1 cellular context compared by ENCODE assay signal in the genomic region with DNA sequence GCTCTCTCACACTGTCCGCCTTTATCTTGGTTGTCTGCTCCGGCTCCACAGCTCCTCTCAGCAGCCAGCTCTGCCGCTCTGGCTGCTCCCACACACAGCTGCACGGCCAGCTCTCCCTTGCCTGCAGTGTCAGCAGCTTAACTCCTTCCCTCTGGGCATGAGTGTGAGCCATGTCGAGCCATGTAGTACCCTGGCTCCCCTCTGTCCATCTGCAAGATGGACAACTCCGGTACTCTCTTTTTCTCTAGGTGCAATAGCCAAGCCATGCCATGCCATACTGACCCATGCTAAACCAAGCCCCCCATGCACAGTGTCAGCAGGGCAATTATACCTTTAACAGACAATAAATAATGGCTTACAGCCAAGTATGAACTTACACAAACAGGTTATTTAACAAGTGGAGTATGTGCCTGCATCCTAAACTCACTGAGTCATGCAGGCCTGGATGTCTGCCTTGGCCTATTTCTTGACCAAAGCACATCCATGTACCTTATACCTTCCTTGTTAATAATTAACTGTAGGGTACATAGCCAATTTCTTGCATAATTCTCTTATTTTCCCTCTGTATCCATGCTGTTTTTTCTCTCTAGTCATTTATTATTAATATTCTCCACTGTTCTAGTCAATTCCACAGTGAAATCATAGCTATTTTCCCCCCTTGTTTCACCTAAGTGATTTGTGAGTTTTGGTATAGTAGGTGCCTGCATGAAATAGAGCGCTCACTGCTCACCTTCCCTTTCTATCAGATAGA.
TF ChIP-seq lines count a peak whose summit lies in the region.

No MANE protein-coding gene starts in this region.

TF ChIP-seq in HepG2, 621 proteins besides CTCF, POLR2A, EP300 and RAD21 (continued from another document and continues in another):
- TF ChIP-seq, protein P1, sequence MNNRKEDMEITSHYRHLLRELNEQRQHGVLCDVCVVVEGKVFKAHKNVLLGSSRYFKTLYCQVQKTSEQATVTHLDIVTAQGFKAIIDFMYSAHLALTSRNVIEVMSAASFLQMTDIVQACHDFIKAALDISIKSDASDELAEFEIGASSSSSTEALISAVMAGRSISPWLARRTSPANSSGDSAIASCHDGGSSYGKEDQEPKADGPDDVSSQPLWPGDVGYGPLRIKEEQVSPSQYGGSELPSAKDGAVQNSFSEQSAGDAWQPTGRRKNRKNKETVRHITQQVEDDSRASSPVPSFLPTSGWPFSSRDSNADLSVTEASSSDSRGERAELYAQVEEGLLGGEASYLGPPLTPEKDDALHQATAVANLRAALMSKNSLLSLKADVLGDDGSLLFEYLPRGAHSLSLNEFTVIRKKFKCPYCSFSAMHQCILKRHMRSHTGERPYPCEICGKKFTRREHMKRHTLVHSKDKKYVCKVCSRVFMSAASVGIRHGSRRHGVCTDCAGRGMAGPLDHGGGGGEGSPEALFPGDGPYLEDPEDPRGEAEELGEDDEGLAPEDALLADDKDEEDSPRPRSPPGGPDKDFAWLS (CRISPR knock-in tag; IDR thresholded peaks at IDR 0.05; ENCODE audit: borderline replicate concordance): no peak
- TF ChIP-seq, protein P2, sequence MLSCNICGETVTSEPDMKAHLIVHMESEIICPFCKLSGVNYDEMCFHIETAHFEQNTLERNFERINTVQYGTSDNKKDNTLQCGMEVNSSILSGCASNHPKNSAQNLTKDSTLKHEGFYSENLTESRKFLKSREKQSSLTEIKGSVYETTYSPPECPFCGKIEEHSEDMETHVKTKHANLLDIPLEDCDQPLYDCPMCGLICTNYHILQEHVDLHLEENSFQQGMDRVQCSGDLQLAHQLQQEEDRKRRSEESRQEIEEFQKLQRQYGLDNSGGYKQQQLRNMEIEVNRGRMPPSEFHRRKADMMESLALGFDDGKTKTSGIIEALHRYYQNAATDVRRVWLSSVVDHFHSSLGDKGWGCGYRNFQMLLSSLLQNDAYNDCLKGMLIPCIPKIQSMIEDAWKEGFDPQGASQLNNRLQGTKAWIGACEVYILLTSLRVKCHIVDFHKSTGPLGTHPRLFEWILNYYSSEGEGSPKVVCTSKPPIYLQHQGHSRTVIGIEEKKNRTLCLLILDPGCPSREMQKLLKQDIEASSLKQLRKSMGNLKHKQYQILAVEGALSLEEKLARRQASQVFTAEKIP (CRISPR knock-in tag; IDR thresholded peaks at IDR 0.05; ENCODE audit: borderline replicate concordance): no peak
- TF ChIP-seq SP1 (IDR thresholded peaks at IDR 0.05) (no peak), SP1 (CRISPR knock-in tag; IDR thresholded peaks at IDR 0.05) (no peak), RFXAP (CRISPR knock-in tag; IDR thresholded peaks at IDR 0.05; ENCODE audit: borderline replicate concordance) (no peak), PPARG (CRISPR knock-in tag; conservative IDR thresholded peaks at IDR 0.05) (peak; percentile 80; the same call in 1 of the 2 replicates), REPIN1 (CRISPR knock-in tag; IDR thresholded peaks at IDR 0.05; ENCODE audit: borderline replicate concordance, low read depth) (no peak), ZNF350 (CRISPR knock-in tag; IDR thresholded peaks at IDR 0.05; ENCODE audit: borderline replicate concordance, low read depth) (0 out of 2 replicates have a peak, but pooled peaks have one; percentile 32), PAWR (CRISPR knock-in tag; IDR thresholded peaks at IDR 0.05; ENCODE audit: borderline replicate concordance) (no peak), SIX1 (CRISPR knock-in tag; IDR thresholded peaks at IDR 0.05; ENCODE audit: borderline replicate concordance) (peak; percentile 28; the same call in 1 of the 2 replicates), DNMT1 (CRISPR knock-in tag; IDR thresholded peaks at IDR 0.05) (no peak), NPAS2 (CRISPR knock-in tag; IDR thresholded peaks at IDR 0.05; ENCODE audit: borderline replicate concordance) (no peak), TGIF2 (CRISPR knock-in tag; IDR thresholded peaks at IDR 0.05) (no peak), HDAC2 (CRISPR knock-in tag; IDR thresholded peaks at IDR 0.05) (peak; percentile 92), ZSCAN12 (CRISPR knock-in tag; IDR thresholded peaks at IDR 0.05) (no peak), NFYC (CRISPR knock-in tag; IDR thresholded peaks at IDR 0.05) (no peak), CEBPB (IDR thresholded peaks at IDR 0.05; ENCODE audit: borderline replicate concordance, low read depth, low read length) (peak; percentile 80), ZNF274 (CRISPR knock-in tag; IDR thresholded peaks at IDR 0.05) (no peak), ZFP90 (CRISPR knock-in tag; IDR thresholded peaks at IDR 0.05; ENCODE audit: borderline replicate concordance) (no peak), ZNF484 (CRISPR knock-in tag; IDR thresholded peaks at IDR 0.05; ENCODE audit: borderline replicate concordance, low read depth) (no peak), TAF1 (CRISPR knock-in tag; IDR thresholded peaks at IDR 0.05) (no peak), NAIF1 (CRISPR knock-in tag; IDR thresholded peaks at IDR 0.05; ENCODE audit: borderline replicate concordance) (no peak), ZEB1 (IDR thresholded peaks at IDR 0.05; ENCODE audit: insufficient replicate concordance, low read depth) (no peak), ZNF468 (CRISPR knock-in tag; IDR thresholded peaks at IDR 0.05) (no peak), FOXO1 (CRISPR knock-in tag; IDR thresholded peaks at IDR 0.05) (peak; percentile 71; the same call in 1 of the 2 replicates), CBX1 (IDR thresholded peaks at IDR 0.05; ENCODE audit: low read depth) (no peak), RBFOX2 (IDR thresholded peaks at IDR 0.05; ENCODE audit: low read depth, low read length) (no peak), FOXP1 (IDR thresholded peaks at IDR 0.05) (no peak), FOXP1 (CRISPR knock-in tag; IDR thresholded peaks at IDR 0.05) (peak; percentile 77), ZNF616 (CRISPR knock-in tag; IDR thresholded peaks at IDR 0.05; ENCODE audit: low read depth) (no peak), JDP2 (CRISPR knock-in tag; IDR thresholded peaks at IDR 0.05; ENCODE audit: borderline replicate concordance) (no peak), SMARCE1 (IDR thresholded peaks at IDR 0.05; ENCODE audit: borderline replicate concordance) (no peak), HIVEP1 (CRISPR knock-in tag; IDR thresholded peaks at IDR 0.05) (no peak), ZNF660 (CRISPR knock-in tag; IDR thresholded peaks at IDR 0.05; ENCODE audit: borderline replicate concordance, low read depth) (no peak), NRL (CRISPR knock-in tag; IDR thresholded peaks at IDR 0.05; ENCODE audit: borderline replicate concordance) (no peak)
- TF ChIP-seq, protein P3, sequence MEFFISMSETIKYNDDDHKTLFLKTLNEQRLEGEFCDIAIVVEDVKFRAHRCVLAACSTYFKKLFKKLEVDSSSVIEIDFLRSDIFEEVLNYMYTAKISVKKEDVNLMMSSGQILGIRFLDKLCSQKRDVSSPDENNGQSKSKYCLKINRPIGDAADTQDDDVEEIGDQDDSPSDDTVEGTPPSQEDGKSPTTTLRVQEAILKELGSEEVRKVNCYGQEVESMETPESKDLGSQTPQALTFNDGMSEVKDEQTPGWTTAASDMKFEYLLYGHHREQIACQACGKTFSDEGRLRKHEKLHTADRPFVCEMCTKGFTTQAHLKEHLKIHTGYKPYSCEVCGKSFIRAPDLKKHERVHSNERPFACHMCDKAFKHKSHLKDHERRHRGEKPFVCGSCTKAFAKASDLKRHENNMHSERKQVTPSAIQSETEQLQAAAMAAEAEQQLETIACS (CRISPR knock-in tag; IDR thresholded peaks at IDR 0.05): no peak
- TF ChIP-seq, protein P4, sequence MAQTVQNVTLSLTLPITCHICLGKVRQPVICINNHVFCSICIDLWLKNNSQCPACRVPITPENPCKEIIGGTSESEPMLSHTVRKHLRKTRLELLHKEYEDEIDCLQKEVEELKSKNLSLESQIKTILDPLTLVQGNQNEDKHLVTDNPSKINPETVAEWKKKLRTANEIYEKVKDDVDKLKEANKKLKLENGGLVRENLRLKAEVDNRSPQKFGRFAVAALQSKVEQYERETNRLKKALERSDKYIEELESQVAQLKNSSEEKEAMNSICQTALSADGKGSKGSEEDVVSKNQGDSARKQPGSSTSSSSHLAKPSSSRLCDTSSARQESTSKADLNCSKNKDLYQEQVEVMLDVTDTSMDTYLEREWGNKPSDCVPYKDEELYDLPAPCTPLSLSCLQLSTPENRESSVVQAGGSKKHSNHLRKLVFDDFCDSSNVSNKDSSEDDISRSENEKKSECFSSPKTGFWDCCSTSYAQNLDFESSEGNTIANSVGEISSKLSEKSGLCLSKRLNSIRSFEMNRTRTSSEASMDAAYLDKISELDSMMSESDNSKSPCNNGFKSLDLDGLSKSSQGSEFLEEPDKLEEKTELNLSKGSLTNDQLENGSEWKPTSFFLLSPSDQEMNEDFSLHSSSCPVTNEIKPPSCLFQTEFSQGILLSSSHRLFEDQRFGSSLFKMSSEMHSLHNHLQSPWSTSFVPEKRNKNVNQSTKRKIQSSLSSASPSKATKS (CRISPR knock-in tag; IDR thresholded peaks at IDR 0.05): 0 out of 2 replicates have a peak, but pooled peaks have one; percentile 14
- TF ChIP-seq, protein P5, sequence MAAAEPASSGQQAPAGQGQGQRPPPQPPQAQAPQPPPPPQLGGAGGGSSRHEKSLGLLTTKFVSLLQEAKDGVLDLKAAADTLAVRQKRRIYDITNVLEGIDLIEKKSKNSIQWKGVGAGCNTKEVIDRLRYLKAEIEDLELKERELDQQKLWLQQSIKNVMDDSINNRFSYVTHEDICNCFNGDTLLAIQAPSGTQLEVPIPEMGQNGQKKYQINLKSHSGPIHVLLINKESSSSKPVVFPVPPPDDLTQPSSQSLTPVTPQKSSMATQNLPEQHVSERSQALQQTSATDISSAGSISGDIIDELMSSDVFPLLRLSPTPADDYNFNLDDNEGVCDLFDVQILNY (CRISPR knock-in tag; conservative IDR thresholded peaks at IDR 0.05): no peak
- TF ChIP-seq, protein P6, sequence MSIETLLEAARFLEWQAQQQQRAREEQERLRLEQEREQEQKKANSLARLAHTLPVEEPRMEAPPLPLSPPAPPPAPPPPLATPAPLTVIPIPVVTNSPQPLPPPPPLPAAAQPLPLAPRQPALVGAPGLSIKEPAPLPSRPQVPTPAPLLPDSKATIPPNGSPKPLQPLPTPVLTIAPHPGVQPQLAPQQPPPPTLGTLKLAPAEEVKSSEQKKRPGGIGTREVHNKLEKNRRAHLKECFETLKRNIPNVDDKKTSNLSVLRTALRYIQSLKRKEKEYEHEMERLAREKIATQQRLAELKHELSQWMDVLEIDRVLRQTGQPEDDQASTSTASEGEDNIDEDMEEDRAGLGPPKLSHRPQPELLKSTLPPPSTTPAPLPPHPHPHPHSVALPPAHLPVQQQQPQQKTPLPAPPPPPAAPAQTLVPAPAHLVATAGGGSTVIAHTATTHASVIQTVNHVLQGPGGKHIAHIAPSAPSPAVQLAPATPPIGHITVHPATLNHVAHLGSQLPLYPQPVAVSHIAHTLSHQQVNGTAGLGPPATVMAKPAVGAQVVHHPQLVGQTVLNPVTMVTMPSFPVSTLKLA (IDR thresholded peaks at IDR 0.05): no peak
- TF ChIP-seq, protein P7, sequence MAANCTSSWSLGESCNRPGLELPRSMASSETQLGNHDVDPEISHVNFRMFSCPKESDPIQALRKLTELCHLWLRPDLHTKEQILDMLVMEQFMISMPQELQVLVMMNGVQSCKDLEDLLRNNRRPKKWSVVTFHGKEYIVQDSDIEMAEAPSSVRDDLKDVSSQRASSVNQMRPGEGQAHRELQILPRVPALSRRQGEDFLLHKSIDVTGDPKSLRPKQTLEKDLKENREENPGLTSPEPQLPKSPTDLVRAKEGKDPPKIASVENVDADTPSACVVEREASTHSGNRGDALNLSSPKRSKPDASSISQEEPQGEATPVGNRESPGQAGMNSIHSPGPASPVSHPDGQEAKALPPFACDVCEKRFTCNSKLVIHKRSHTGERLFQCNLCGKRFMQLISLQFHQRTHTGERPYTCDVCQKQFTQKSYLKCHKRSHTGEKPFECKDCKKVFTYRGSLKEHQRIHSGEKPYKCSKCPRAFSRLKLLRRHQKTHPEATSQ (CRISPR knock-in tag; IDR thresholded peaks at IDR 0.05; ENCODE audit: borderline replicate concordance): no peak
- TF ChIP-seq, protein P8, sequence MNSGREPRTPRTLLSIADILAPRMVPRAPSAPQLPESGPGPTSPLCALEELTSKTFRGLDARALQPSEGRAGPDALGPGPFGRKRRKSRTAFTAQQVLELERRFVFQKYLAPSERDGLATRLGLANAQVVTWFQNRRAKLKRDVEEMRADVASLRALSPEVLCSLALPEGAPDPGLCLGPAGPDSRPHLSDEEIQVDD (CRISPR knock-in tag; IDR thresholded peaks at IDR 0.05; ENCODE audit: borderline replicate concordance): no peak
- TF ChIP-seq, protein P9, sequence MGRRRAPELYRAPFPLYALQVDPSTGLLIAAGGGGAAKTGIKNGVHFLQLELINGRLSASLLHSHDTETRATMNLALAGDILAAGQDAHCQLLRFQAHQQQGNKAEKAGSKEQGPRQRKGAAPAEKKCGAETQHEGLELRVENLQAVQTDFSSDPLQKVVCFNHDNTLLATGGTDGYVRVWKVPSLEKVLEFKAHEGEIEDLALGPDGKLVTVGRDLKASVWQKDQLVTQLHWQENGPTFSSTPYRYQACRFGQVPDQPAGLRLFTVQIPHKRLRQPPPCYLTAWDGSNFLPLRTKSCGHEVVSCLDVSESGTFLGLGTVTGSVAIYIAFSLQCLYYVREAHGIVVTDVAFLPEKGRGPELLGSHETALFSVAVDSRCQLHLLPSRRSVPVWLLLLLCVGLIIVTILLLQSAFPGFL (CRISPR knock-in tag; IDR thresholded peaks at IDR 0.05): no peak
- TF ChIP-seq, protein P10, sequence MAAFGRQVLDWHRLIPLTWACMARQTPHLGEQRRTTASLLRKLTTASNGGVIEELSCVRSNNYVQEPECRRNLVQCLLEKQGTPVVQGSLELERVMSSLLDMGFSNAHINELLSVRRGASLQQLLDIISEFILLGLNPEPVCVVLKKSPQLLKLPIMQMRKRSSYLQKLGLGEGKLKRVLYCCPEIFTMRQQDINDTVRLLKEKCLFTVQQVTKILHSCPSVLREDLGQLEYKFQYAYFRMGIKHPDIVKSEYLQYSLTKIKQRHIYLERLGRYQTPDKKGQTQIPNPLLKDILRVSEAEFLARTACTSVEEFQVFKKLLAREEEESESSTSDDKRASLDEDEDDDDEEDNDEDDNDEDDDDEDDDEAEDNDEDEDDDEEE (CRISPR knock-in tag; IDR thresholded peaks at IDR 0.05): no peak
- TF ChIP-seq, protein P11, sequence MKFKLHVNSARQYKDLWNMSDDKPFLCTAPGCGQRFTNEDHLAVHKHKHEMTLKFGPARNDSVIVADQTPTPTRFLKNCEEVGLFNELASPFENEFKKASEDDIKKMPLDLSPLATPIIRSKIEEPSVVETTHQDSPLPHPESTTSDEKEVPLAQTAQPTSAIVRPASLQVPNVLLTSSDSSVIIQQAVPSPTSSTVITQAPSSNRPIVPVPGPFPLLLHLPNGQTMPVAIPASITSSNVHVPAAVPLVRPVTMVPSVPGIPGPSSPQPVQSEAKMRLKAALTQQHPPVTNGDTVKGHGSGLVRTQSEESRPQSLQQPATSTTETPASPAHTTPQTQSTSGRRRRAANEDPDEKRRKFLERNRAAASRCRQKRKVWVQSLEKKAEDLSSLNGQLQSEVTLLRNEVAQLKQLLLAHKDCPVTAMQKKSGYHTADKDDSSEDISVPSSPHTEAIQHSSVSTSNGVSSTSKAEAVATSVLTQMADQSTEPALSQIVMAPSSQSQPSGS (CRISPR knock-in tag; IDR thresholded peaks at IDR 0.05): peak; percentile 72; the same call in 1 of the 2 replicates
- TF ChIP-seq, protein P12, sequence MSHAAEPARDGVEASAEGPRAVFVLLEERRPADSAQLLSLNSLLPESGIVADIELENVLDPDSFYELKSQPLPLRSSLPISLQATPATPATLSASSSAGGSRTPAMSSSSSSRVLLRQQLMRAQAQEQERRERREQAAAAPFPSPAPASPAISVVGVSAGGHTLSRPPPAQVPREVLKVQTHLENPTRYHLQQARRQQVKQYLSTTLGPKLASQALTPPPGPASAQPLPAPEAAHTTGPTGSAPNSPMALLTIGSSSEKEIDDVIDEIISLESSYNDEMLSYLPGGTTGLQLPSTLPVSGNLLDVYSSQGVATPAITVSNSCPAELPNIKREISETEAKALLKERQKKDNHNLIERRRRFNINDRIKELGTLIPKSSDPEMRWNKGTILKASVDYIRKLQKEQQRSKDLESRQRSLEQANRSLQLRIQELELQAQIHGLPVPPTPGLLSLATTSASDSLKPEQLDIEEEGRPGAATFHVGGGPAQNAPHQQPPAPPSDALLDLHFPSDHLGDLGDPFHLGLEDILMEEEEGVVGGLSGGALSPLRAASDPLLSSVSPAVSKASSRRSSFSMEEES (CRISPR knock-in tag; IDR thresholded peaks at IDR 0.05): no peak
